ENCODE assay signal across 1 cellular context in genomic region chr6:131628726-131629125, GRCh38.
TF ChIP-seq lines count a peak whose summit lies in the region.

No MANE protein-coding gene starts in this region.

TF ChIP-seq in GM23338, 12 proteins besides CTCF, POLR2A, EP300 and RAD21 (continued from another document):
- TF ChIP-seq STAT1 (IDR thresholded peaks at IDR 0.05; ENCODE audit: unreplicated experiment), result no peak
- no peak for TF ChIP-seq EZH2 (IDR thresholded peaks at IDR 0.05; ENCODE audit: low read depth, unreplicated experiment)
- TF ChIP-seq JUNB (IDR thresholded peaks at IDR 0.05; ENCODE audit: unreplicated experiment), result no peak
- TF ChIP-seq EZH2phosphoT487 (IDR thresholded peaks at IDR 0.05; ENCODE audit: unreplicated experiment), result no peak
- no peak for TF ChIP-seq ZNF114 (CRISPR knock-in tag; IDR thresholded peaks at IDR 0.05)
- TF ChIP-seq CREB1 (CRISPR knock-in tag; IDR thresholded peaks at IDR 0.05; ENCODE audit: low read depth), result no peak
- TF ChIP-seq, protein P1, sequence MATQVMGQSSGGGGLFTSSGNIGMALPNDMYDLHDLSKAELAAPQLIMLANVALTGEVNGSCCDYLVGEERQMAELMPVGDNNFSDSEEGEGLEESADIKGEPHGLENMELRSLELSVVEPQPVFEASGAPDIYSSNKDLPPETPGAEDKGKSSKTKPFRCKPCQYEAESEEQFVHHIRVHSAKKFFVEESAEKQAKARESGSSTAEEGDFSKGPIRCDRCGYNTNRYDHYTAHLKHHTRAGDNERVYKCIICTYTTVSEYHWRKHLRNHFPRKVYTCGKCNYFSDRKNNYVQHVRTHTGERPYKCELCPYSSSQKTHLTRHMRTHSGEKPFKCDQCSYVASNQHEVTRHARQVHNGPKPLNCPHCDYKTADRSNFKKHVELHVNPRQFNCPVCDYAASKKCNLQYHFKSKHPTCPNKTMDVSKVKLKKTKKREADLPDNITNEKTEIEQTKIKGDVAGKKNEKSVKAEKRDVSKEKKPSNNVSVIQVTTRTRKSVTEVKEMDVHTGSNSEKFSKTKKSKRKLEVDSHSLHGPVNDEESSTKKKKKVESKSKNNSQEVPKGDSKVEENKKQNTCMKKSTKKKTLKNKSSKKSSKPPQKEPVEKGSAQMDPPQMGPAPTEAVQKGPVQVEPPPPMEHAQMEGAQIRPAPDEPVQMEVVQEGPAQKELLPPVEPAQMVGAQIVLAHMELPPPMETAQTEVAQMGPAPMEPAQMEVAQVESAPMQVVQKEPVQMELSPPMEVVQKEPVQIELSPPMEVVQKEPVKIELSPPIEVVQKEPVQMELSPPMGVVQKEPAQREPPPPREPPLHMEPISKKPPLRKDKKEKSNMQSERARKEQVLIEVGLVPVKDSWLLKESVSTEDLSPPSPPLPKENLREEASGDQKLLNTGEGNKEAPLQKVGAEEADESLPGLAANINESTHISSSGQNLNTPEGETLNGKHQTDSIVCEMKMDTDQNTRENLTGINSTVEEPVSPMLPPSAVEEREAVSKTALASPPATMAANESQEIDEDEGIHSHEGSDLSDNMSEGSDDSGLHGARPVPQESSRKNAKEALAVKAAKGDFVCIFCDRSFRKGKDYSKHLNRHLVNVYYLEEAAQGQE (IDR thresholded peaks at IDR 0.05; ENCODE audit: unreplicated experiment), result no peak
TF ChIP-seq in GM23338: peak in this region for 0.
